ENCODE assay signal across 9 cellular contexts in genomic region chr12:56836800-56837663, GRCh38.
DNase-seq lines count a peak whose midpoint lies in the region; ATAC-seq, FAIRE-seq and TF ChIP-seq lines count a peak whose summit lies in the region.
"Had no signal": no experiment of that assay in that cellular context is flagged by ENCODE, and none has a peak within 500 bp of the region (broad histone marks: within the 10 kb centered on the region; RNA-seq: fewer than 3 reads in every experiment).

No MANE protein-coding gene starts in this region.

- H3K36me3 ChIP-seq in GM12878 (ENCODE audit: control insufficient read depth in 2 of 2, insufficient read depth in 2 of 2, low read length in 1 of 2): no peaks in the 10 kb centered on the region
- no peaks in the 10 kb centered on the region for H3K36me3 ChIP-seq in right atrium auricular region
- H3K36me3 ChIP-seq: pancreas had no signal

- intact Hi-C loops in GM12878 (cut with micrococcal nuclease; ENCODE audit: unreplicated experiment): no loop called here

- peak overlapping the region; percentile 40; the same call in 1 of the 2 replicates for H2AFZ ChIP-seq in GM12878 (ENCODE audit: control insufficient read depth, low read depth, low read length)

- H3K4me3 ChIP-seq in GM12878: no peak overlapping the region
- H3K4me3 ChIP-seq in right atrium auricular region: no peak overlapping the region
- H3K4me3 ChIP-seq: pancreas had no signal

- H3K9me3 ChIP-seq in GM12878 (replicated peaks; ENCODE audit: control insufficient read depth, insufficient read depth, low read length) (no peaks in the 10 kb centered on the region), right atrium auricular region (no peaks in the 10 kb centered on the region)
- H3K9me3 ChIP-seq: pancreas had no signal

- no peak for TF ChIP-seq CTCF in GM12878 (IDR thresholded peaks at IDR 0.05 in 2 of 3, conservative IDR thresholded peaks at IDR 0.05 in 1 of 3; ENCODE audit: control insufficient read depth in 2 of 3, extremely low read depth in 1 of 3, insufficient read depth in 1 of 3, low read depth in 3 of 3, low read length in 3 of 3)
- no peak for TF ChIP-seq CTCF in right atrium auricular region (IDR thresholded peaks at IDR 0.05)

- no peak for TF ChIP-seq EP300 in GM12878 (IDR thresholded peaks at IDR 0.05; ENCODE audit: borderline replicate concordance in 1 of 2, control insufficient read depth in 1 of 2, low read depth in 2 of 2, low read length in 2 of 2)

- CTCF ChIA-PET in GM12878 (lab: Yijun Ruan, JAX): interaction anchor here (1.1 to 1.7 kb wide), 2 partner anchors 152 to 165 kb away, joined by 3 to 11 read pairs; no protein-coding TSS in a partner anchor

- WGBS in GM12878 (ENCODE audit: insufficient coverage, insufficient replicate concordance, low lambda C conversion rate, missing lambda C conversion rate): 41% methylated on average over 9 of the region's 9 CpGs

- no peak for DNase-seq in GM12892 (ENCODE audit: insufficient read length)
- peak; percentile 25 for DNase-seq in RCC 7860 (ENCODE audit: low spot score)
- no peak for DNase-seq in GM12878 (ENCODE audit: low read depth, low spot score)
- peak; percentile 22 to 40 for DNase-seq in stimulated activated CD4-positive, alpha-beta T cell treated with anti-CD3 and anti-CD28 coated beads, Interleukin-15, amount 100 ng/mL, for 48 hours (ENCODE audit: low read depth in 2 of 2)
- no peak for DNase-seq in NK-92 treated with Interleukin-12 subunit alpha and Interleukin-12 subunit beta, amount 100 ng/mL, for 24 hours (lab: John Stamatoyannopoulos, UW)
- no peak for DNase-seq in right atrium auricular region (ENCODE audit: low spot score)
- DNase-seq: pancreas had no signal

- FAIRE-seq in GM12892 (lab: Jason Lieb, UNC) (peak; percentile 76), RCC 7860 (lab: Jason Lieb, UNC) (no peak), GM12878 (lab: Jason Lieb, UNC) (no peak)
- FAIRE-seq: pancreas had no signal

- no peak for TF ChIP-seq RAD21 in GM12878 (IDR thresholded peaks at IDR 0.05; ENCODE audit: insufficient read depth, low read depth, low read length)

- RAD21 ChIA-PET in GM12878 (lab: Charles Lee; ENCODE audit: unreplicated experiment): no interaction called here

- H3K9ac ChIP-seq in GM12878 (ENCODE audit: control insufficient read depth, insufficient read depth, low read length): no peak overlapping the region

- BruUV-seq in GM12878 (replicated peaks; lab: Mats Ljungman, UMichigan): no TSS peak

- TF ChIP-seq POLR2A in GM12892 (IDR thresholded peaks at IDR 0.05; ENCODE audit: low read depth, low read length) (no peak), GM12878 (IDR thresholded peaks at IDR 0.05; ENCODE audit: low read depth, low read length) (no peak)

- H3K4me1 ChIP-seq in GM12878 (ENCODE audit: control insufficient read depth, insufficient read depth, low read length) (no peaks in the 10 kb centered on the region), right atrium auricular region (peaks cover 0 to 30% of the 10 kb centered on the region in 2 donors)
- H3K4me1 ChIP-seq: pancreas had no signal

- ATAC-seq in GM12878 (0 out of 3 replicates have a peak, but pooled peaks have one; percentile 34), HG03342 (IDR thresholded peaks at IDR 0.05; ENCODE audit: unreplicated experiment) (no peak), HG03460 (IDR thresholded peaks at IDR 0.05; ENCODE audit: unreplicated experiment) (no peak)

- SMC1A ChIA-PET in GM12878 (lab: Charles Lee; ENCODE audit: uncharacterized antibody, unreplicated experiment): interaction anchor here (0.8 kb wide), 1 partner anchor 159 kb away, joined by 3 read pairs; no protein-coding TSS in a partner anchor

- POLR2A ChIA-PET in GM12878 (lab: Charles Lee): no interaction called here

- H3K79me2 ChIP-seq in GM12878 (ENCODE audit: control insufficient read depth, insufficient read depth, low read length): no peaks in the 10 kb centered on the region

- H3K27me3 ChIP-seq in GM12878 (replicated peaks in 1 of 2; ENCODE audit: control insufficient read depth in 2 of 2, insufficient read depth in 2 of 2, low read length in 1 of 2): no peaks in the 10 kb centered on the region
- H3K27me3 ChIP-seq in right atrium auricular region: no peaks in the 10 kb centered on the region
- H3K27me3 ChIP-seq: pancreas had no signal

- H4K20me1 ChIP-seq in GM12878 (ENCODE audit: control insufficient read depth, insufficient read depth): no peaks in the 10 kb centered on the region

- H3K4me2 ChIP-seq in GM12878 (ENCODE audit: control insufficient read depth, insufficient read depth): no peak overlapping the region; the same call in 1 of the 2 replicates

- no peak overlapping the region for H3K27ac ChIP-seq in GM12878 (ENCODE audit: control insufficient read depth, insufficient read depth)
- H3K27ac ChIP-seq in right atrium auricular region: no peak overlapping the region
- H3K27ac ChIP-seq: pancreas had no signal

- in situ Hi-C loops in GM12878 (cut with MboI): loop anchor here (5.0 kb wide), 1 partner anchor 150 kb away; no protein-coding TSS in a partner anchor

TF ChIP-seq in GM12878, 131 proteins besides CTCF, POLR2A, EP300 and RAD21 (continues in another document):
- TF ChIP-seq ATF3 (IDR thresholded peaks at IDR 0.05; ENCODE audit: borderline replicate concordance, extremely low read depth, low read depth, low read length): peak; percentile 27; the same call in 1 of the 2 replicates
- TF ChIP-seq JUND (IDR thresholded peaks at IDR 0.05; ENCODE audit: low read depth, low read length): no peak
- no peak for TF ChIP-seq ZBED1 (IDR thresholded peaks at IDR 0.05; ENCODE audit: borderline replicate concordance)
- TF ChIP-seq USF1 (IDR thresholded peaks at IDR 0.05; ENCODE audit: borderline replicate concordance, extremely low read length, insufficient read depth, low read depth, low read length): peak; percentile 55
- peak; percentile 22; the same call in 1 of the 2 replicates for TF ChIP-seq RAD51 (IDR thresholded peaks at IDR 0.05)
- no peak for TF ChIP-seq CBFB (IDR thresholded peaks at IDR 0.05; ENCODE audit: low read depth)
- TF ChIP-seq ESRRA (IDR thresholded peaks at IDR 0.05; ENCODE audit: low read length): no peak
- TF ChIP-seq IRF5 (IDR thresholded peaks at IDR 0.05; ENCODE audit: borderline replicate concordance): no peak
- no peak for TF ChIP-seq ZBTB11 (CRISPR knock-in tag; IDR thresholded peaks at IDR 0.05)

Comparison
In these comparisons a context has a peak if more than half of its experiments do, and no peak if none do; other contexts are left out.
1. DNase-seq: peak in RCC 7860 (single experiment) and stimulated activated CD4-positive, alpha-beta T cell treated with anti-CD3 and anti-CD28 coated beads, Interleukin-15, amount 100 ng/mL, for 48 hours (2 of 2); none in GM12892 (single experiment), GM12878 (single experiment), NK-92 treated with Interleukin-12 subunit alpha and Interleukin-12 subunit beta, amount 100 ng/mL, for 24 hours (single experiment) and right atrium auricular region (single experiment).